In genomic region chr9:72477862-72478564, GRCh38 we compare ENCODE assay signal across 8 cellular contexts. TPM values are rescaled to one million over a fixed set of nuclear protein-coding genes. Genes with fewer than 3 reads are reported as not detected.
DNase-seq lines count a peak whose midpoint lies in the region; ATAC-seq, FAIRE-seq and TF ChIP-seq lines count a peak whose summit lies in the region.

No MANE protein-coding gene starts in this region.

- H3K27me3 ChIP-seq in CD4-positive, alpha-beta memory T cell (ENCODE audit: insufficient read depth, low read length): no peaks in the 10 kb centered on the region
- H3K27me3 ChIP-seq in HepG2 (ENCODE audit: control insufficient read depth in 1 of 2, insufficient read depth in 2 of 2, low read length in 2 of 2) (no peaks in the 10 kb centered on the region), HAP-1 (ENCODE audit: low read depth) (no peaks in the 10 kb centered on the region)

- H3K36me3 ChIP-seq in CD4-positive, alpha-beta memory T cell (ENCODE audit: insufficient read depth, low read length): no peaks in the 10 kb centered on the region
- H3K36me3 ChIP-seq in HepG2 (replicated peaks in 1 of 2; ENCODE audit: control insufficient read depth in 1 of 2, insufficient read depth in 2 of 2, low read length in 2 of 2): no peaks in the 10 kb centered on the region
- no peaks in the 10 kb centered on the region for H3K36me3 ChIP-seq in HAP-1 (replicated peaks)

- H3K9me3 ChIP-seq in CD4-positive, alpha-beta memory T cell (ENCODE audit: control insufficient read depth in 1 of 2, low read length in 2 of 2): no peaks in the 10 kb centered on the region
- H3K9me3 ChIP-seq in HepG2 (ENCODE audit: low read length): no peaks in the 10 kb centered on the region
- no peaks in the 10 kb centered on the region for H3K9me3 ChIP-seq in HAP-1

- peak; percentile 94 for ATAC-seq in HepG2
- ATAC-seq in activated CD4-positive, CD25-positive, alpha-beta regulatory T cell treated with anti-CD3 and anti-CD28 coated beads, Interleukin-2, amount 50 U/mL, for 24 hours: no peak

- peak overlapping the region; percentile 72 for H3K4me2 ChIP-seq in HepG2 (ENCODE audit: low read depth, low read length)

- H3K27me3 Mint-ChIP-seq in CD4-positive, alpha-beta memory T cell: no peaks in the 10 kb centered on the region

- no peak for TF ChIP-seq RAD21 in HepG2 (CRISPR knock-in tag; IDR thresholded peaks at IDR 0.05)

- H3K27ac Mint-ChIP-seq in CD4-positive, alpha-beta memory T cell: peak overlapping the region in 4 of 7 donors; percentile 0 to 30 (median 11)

- no peaks in the 10 kb centered on the region for H3K36me3 Mint-ChIP-seq in CD4-positive, alpha-beta memory T cell

- TF ChIP-seq POLR2A in HepG2 (IDR thresholded peaks at IDR 0.05; ENCODE audit: insufficient read depth in 1 of 2, low read depth in 2 of 2, low read length in 2 of 2): no peak

- in situ Hi-C loops in HepG2 (cut with HindIII; ENCODE audit: extremely low pct_ligation_motif_present, low pct_unique_long_range_greater_than_20kb) (no loop called here), HAP-1 (cut with MboI; ENCODE audit: low sequenced_read_pairs) (no loop called here)

- 2% methylated on average over 5 of the region's 5 CpGs for whole genome bisulfite sequencing in HepG2 (ENCODE audit: low lambda C conversion rate)

- no peaks in the 10 kb centered on the region for H3K9me3 Mint-ChIP-seq in CD4-positive, alpha-beta memory T cell

- no peaks in the 10 kb centered on the region for H3K79me2 ChIP-seq in HepG2 (ENCODE audit: insufficient read depth, low read length)

- no TSS peak for BruUV-seq in HepG2 (replicated peaks; lab: Mats Ljungman, UMichigan)

- no peak for DNase-seq in CD4-positive, alpha-beta memory T cell
- peak; percentile 79 for DNase-seq in HuH-7.5 (ENCODE audit: low spot score)
- peak; percentile 70 for DNase-seq in astrocyte of the hippocampus (ENCODE audit: low read depth, low spot score)
- DNase-seq in HepG2 (ENCODE audit: low spot score): peak; percentile 86
- DNase-seq in activated gamma-delta T cell treated with Interleukin-2 at 50 U/mL for 16 hours: no peak
- no peak for DNase-seq in HAP-1 (ENCODE audit: low spot score in 2 of 2)
- no peak for DNase-seq in inferior parietal cortex (ENCODE audit: extremely low spot score)

- H3K27ac ChIP-seq in CD4-positive, alpha-beta memory T cell (ENCODE audit: low read depth, low read length): no peak overlapping the region
- peak overlapping the region; percentile 46 for H3K27ac ChIP-seq in HepG2 (ENCODE audit: extremely low read length, insufficient read depth, low read length)

- intact Hi-C loops in CD4-positive, alpha-beta memory T cell (cut with micrococcal nuclease): loop anchor here (1.0 to 5.0 kb wide), 3 partner anchors 19 to 49 kb away; no protein-coding TSS in a partner anchor
- intact Hi-C loops in HepG2 (cut with micrococcal nuclease; ENCODE audit: unreplicated experiment): loop anchor here (5.0 to 10.0 kb wide), 2 partner anchors 111 to 1547 kb away; partner anchors contain the start of gene ZFAND5

- CTCF ChIA-PET in CD4-positive, alpha-beta memory T cell (lab: Charles Lee; ENCODE audit: partially characterized antibody): interaction anchor here (0.6 kb wide), 1 partner anchor 106 kb away, joined by 3 read pairs; no protein-coding TSS in a partner anchor
- CTCF ChIA-PET in HepG2 (lab: Yijun Ruan, JAX; ENCODE audit: low intra/inter-chr PET ratio, low total read pairs): no interaction called here

- peak overlapping the region in 3 of 8 donors; percentile 10 to 40 (median 11) for H3K4me3 Mint-ChIP-seq in CD4-positive, alpha-beta memory T cell

- H3K4me3 ChIP-seq in CD4-positive, alpha-beta memory T cell (ENCODE audit: low read length in 2 of 2): no peak overlapping the region
- H3K4me3 ChIP-seq in HepG2 (replicated peaks in 1 of 3; ENCODE audit: insufficient read depth in 1 of 3, low read depth in 2 of 3, low read length in 3 of 3) (peak overlapping the region; percentile 22 to 45 (median 24); a peak in 3 of 6 replicates), HAP-1 (no peak overlapping the region)

- H3K4me1 Mint-ChIP-seq in CD4-positive, alpha-beta memory T cell: peaks cover 12 to 35% (median 17%) of the 10 kb centered on the region in 4 donors

- H3K9ac ChIP-seq in HepG2 (ENCODE audit: insufficient read depth, low read depth, low read length): peak overlapping the region; percentile 32; the same call in 1 of the 2 replicates

- peak; percentile 68 for FAIRE-seq in HepG2 (lab: Jason Lieb, UNC)

- H3K4me1 ChIP-seq in CD4-positive, alpha-beta memory T cell (ENCODE audit: insufficient read depth, low read length): peaks cover 16% of the 10 kb centered on the region
- H3K4me1 ChIP-seq in HepG2 (ENCODE audit: insufficient read depth, low read length) (peaks cover 34% of the 10 kb centered on the region), HAP-1 (peaks cover 17% of the 10 kb centered on the region)

- no peaks in the 10 kb centered on the region for H4K20me1 ChIP-seq in HepG2 (ENCODE audit: insufficient read depth, low read length)

- no peak for TF ChIP-seq CTCF in HepG2 (CRISPR knock-in tag; IDR thresholded peaks at IDR 0.05)

- H2AFZ ChIP-seq in HepG2 (ENCODE audit: low read length): no peak overlapping the region

- POLR2A ChIA-PET in CD4-positive, alpha-beta memory T cell (lab: Charles Lee; ENCODE audit: partially characterized antibody): interaction anchor here (0.7 kb wide), 1 partner anchor 18 kb away, joined by 3 read pairs; no protein-coding TSS in a partner anchor
- POLR2A ChIA-PET in HepG2 (lab: Yijun Ruan, JAX): interaction anchor here (2.7 kb wide), 1 partner anchor 113 kb away, joined by 7 read pairs; the partner anchor contains the start of gene ZFAND5

- TF ChIP-seq EP300 in HepG2 (IDR thresholded peaks at IDR 0.05; ENCODE audit: low read depth in 2 of 2, low read length in 2 of 2): peak in 1 of 2 experiments; percentile 71; a peak in 2 of 4 replicates
- peak; percentile 66 for TF ChIP-seq EP300 in HepG2 (CRISPR knock-in tag; IDR thresholded peaks at IDR 0.05; ENCODE audit: borderline replicate concordance)

TF ChIP-seq in HepG2, 621 proteins besides CTCF, POLR2A, EP300 and RAD21 (continues in another document):
- TF ChIP-seq FOXO1 (CRISPR knock-in tag; IDR thresholded peaks at IDR 0.05) (peak; percentile 19; the same call in 1 of the 2 replicates), ZSCAN5A (CRISPR knock-in tag; IDR thresholded peaks at IDR 0.05; ENCODE audit: borderline replicate concordance) (no peak), MED1 (CRISPR knock-in tag; IDR thresholded peaks at IDR 0.05) (peak; percentile 54), POLR2AphosphoS2 (IDR thresholded peaks at IDR 0.05; ENCODE audit: low read depth, low read length) (no peak), REL (CRISPR knock-in tag; conservative IDR thresholded peaks at IDR 0.05) (no peak), SOX6 (IDR thresholded peaks at IDR 0.05) (no peak), SOX6 (CRISPR knock-in tag; IDR thresholded peaks at IDR 0.05) (peak; percentile 42; the same call in 1 of the 2 replicates), SRF (IDR thresholded peaks at IDR 0.05; ENCODE audit: low read depth, low read length) (peak; percentile 69), ETV5 (CRISPR knock-in tag; IDR thresholded peaks at IDR 0.05; ENCODE audit: borderline replicate concordance) (peak; percentile 59; the same call in 1 of the 2 replicates)
- TF ChIP-seq, protein P1, sequence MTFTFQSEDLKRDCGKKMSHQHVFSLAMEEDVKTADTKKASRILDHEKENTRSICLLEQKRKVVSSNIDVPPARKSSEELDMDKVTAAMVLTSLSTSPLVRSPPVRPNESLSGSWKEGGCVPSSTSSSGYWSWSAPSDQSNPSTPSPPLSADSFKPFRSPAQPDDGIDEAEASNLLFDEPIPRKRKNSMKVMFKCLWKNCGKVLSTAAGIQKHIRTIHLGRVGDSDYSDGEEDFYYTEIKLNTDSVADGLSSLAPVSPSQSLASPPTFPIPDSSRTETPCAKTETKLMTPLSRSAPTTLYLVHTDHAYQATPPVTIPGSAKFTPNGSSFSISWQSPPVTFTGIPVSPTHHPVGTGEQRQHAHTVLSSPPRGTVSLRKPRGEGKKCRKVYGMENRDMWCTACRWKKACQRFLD (CRISPR knock-in tag; IDR thresholded peaks at IDR 0.05; ENCODE audit: borderline replicate concordance): no peak

RNA-seq across cellular contexts. Expression of gene TMC1, which starts 43.4 kb away (rescaled TPM):
- total RNA-seq in CD4-positive, alpha-beta memory T cell: not detected
- not detected for polyA plus RNA-seq in CD4-positive, alpha-beta memory T cell
- 0.02 TPM in 1 of 2 replicates, not detected in the other for total RNA-seq in HepG2 (2016; rRNA removed; fragmentation: Illumina TruSeq; extraction: Trizol)
- not detected in 2 replicates for total RNA-seq in HepG2 (2016; cell fraction: cytosol; rRNA removed; fragmentation: Illumina TruSeq; extraction: Trizol; ENCODE audit: low read depth)
- total RNA-seq in HepG2 (2016; cell fraction: insoluble cytoplasmic fraction; rRNA removed; fragmentation: Illumina TruSeq; extraction: Trizol): 0.04 TPM in 1 of 2 replicates, not detected in the other
- not detected in 2 replicates for total RNA-seq in HepG2 (2016; cell fraction: membrane; rRNA removed; fragmentation: Illumina TruSeq; extraction: Trizol)
- 0.09 TPM in 1 of 2 replicates, not detected in the other for total RNA-seq in HepG2 (2016; cell fraction: nucleus; rRNA removed; fragmentation: Illumina TruSeq; extraction: Trizol)
- polyA plus RNA-seq in HepG2 (2011; rRNA removed): 0.03 TPM in 1 of 2 replicates, not detected in the other
- not detected in 2 replicates for polyA plus RNA-seq in HepG2 (2011; cell fraction: cytosol; rRNA removed)
- polyA plus RNA-seq in HepG2 (2011; cell fraction: nucleus; rRNA removed): not detected in 2 replicates
- polyA plus RNA-seq in HepG2 (2012): not detected in 2 replicates
- not detected in 2 replicates for polyA plus RNA-seq in HepG2 (2016; cell fraction: cytosol; fragmentation: Illumina TruSeq; extraction: Trizol; ENCODE audit: low read depth)
- polyA plus RNA-seq in HepG2 (2016; cell fraction: insoluble cytoplasmic fraction; fragmentation: Illumina TruSeq; extraction: Trizol; ENCODE audit: low read depth): not detected in 2 replicates
- 0.03 TPM in 1 of 2 replicates, not detected in the other for polyA plus RNA-seq in HepG2 (2016; cell fraction: membrane; fragmentation: Illumina TruSeq; extraction: Trizol; ENCODE audit: low read depth)
- not detected in 2 replicates for polyA plus RNA-seq in HepG2 (2016; cell fraction: nucleus; fragmentation: Illumina TruSeq; extraction: Trizol; ENCODE audit: insufficient read depth, low read depth)
- not detected in 2 replicates for polyA minus RNA-seq in HepG2 (2011; rRNA and poly(A)+ RNA removed; ENCODE audit: low replicate concordance)
- polyA minus RNA-seq in HepG2 (2011; cell fraction: cytosol; rRNA and poly(A)+ RNA removed): not detected in 2 replicates
- not detected in 2 replicates for polyA minus RNA-seq in HepG2 (2011; cell fraction: nucleus; rRNA and poly(A)+ RNA removed)

Comparison
In these comparisons a context has a peak if more than half of its experiments do, and no peak if none do; other contexts are left out.
1. DNase-seq: peak in HuH-7.5 (single experiment), astrocyte of the hippocampus (single experiment) and HepG2 (single experiment); none in CD4-positive, alpha-beta memory T cell (0 of 5), activated gamma-delta T cell treated with Interleukin-2 at 50 U/mL for 16 hours (single experiment), HAP-1 (0 of 2) and inferior parietal cortex (single experiment).
2. H3K4me3 ChIP-seq: peak in HepG2 (3 of 3); none in CD4-positive, alpha-beta memory T cell (0 of 2) and HAP-1 (single experiment).